10 cellular contexts compared by ENCODE assay signal in genomic region chr16:69395859-69396186, GRCh38. TPM values are rescaled to one million over a fixed set of nuclear protein-coding genes. Genes with fewer than 3 reads are reported as not detected.
DNase-seq lines count a peak whose midpoint lies in the region; ATAC-seq, FAIRE-seq and TF ChIP-seq lines count a peak whose summit lies in the region.
"Had no signal": no experiment of that assay in that cellular context is flagged by ENCODE, and none has a peak within 500 bp of the region (broad histone marks: within the 10 kb centered on the region; RNA-seq: fewer than 3 reads in every experiment).

No MANE protein-coding gene starts in this region.

- no peaks in the 10 kb centered on the region for H3K9me2 ChIP-seq in SU-DHL-6 (replicated peaks; ENCODE audit: insufficient read depth, low read length)

- H3K27ac ChIP-seq in DND-41 (ENCODE audit: low read length) (no peak overlapping the region), SU-DHL-6 (ENCODE audit: low read depth, low read length) (no peak overlapping the region), layer of hippocampus (ENCODE audit: low read depth, low read length) (peak overlapping the region; percentile 59), smooth muscle cell (ENCODE audit: low read depth) (peak overlapping the region; percentile 94)
- H3K27ac ChIP-seq: RWPE1 had no signal

- H3K27me3 ChIP-seq in DND-41 (ENCODE audit: insufficient read depth, low read length, poor library complexity) (no peaks in the 10 kb centered on the region), SU-DHL-6 (ENCODE audit: low read length) (no peaks in the 10 kb centered on the region), layer of hippocampus (ENCODE audit: control insufficient read depth, insufficient read depth, low read length) (no peaks in the 10 kb centered on the region), smooth muscle cell (ENCODE audit: low read depth) (no peaks in the 10 kb centered on the region)

- H2AFZ ChIP-seq in DND-41 (ENCODE audit: low read depth, low read length): peak overlapping the region; percentile 46; the same call in 1 of the 2 replicates
- peak overlapping the region; percentile 92 for H2AFZ ChIP-seq in SU-DHL-6 (ENCODE audit: low read depth, low read length, severe bottlenecking)
- H2AFZ ChIP-seq in smooth muscle cell (ENCODE audit: low read depth): peak overlapping the region; percentile 53

- no peak overlapping the region for H3K4me3 ChIP-seq in DND-41 (ENCODE audit: low read depth in 1 of 2, low read length in 2 of 2)
- no peak overlapping the region for H3K4me3 ChIP-seq in SU-DHL-6 (ENCODE audit: insufficient read depth, low read length, poor library complexity, severe bottlenecking)
- H3K4me3 ChIP-seq in smooth muscle cell: no peak overlapping the region

- H3K79me2 ChIP-seq in DND-41 (ENCODE audit: insufficient read depth, low read length): no peaks in the 10 kb centered on the region
- H3K79me2 ChIP-seq in SU-DHL-6 (ENCODE audit: insufficient read depth, low read length): no peaks in the 10 kb centered on the region
- no peaks in the 10 kb centered on the region for H3K79me2 ChIP-seq in smooth muscle cell (ENCODE audit: low read depth)

- FAIRE-seq in GM19239 (lab: Jason Lieb, UNC): no peak

- DNase-seq in DND-41 (no peak), smooth muscle cell (lab: John Stamatoyannopoulos, UW; ENCODE audit: unreplicated experiment) (no peak), GM19239 (ENCODE audit: insufficient read length, low spot score) (no peak), GM20000 (ENCODE audit: low spot score) (no peak), NCI-H1930 (lab: John Stamatoyannopoulos, UW) (no peak)
- DNase-seq: NCI-H2081 treated with DMSO at 0.1 percent for 48 hours had no signal

- ATAC-seq in DND-41 (ENCODE audit: insufficient read depth, low read depth) (peak; percentile 18; the same call in 1 of the 3 replicates), GM18517 (IDR thresholded peaks at IDR 0.05; ENCODE audit: unreplicated experiment) (no peak)

- TF ChIP-seq CTCF in DND-41 (IDR thresholded peaks at IDR 0.05; ENCODE audit: borderline replicate concordance, extremely low read depth, low read length, poor library complexity, severe bottlenecking): no peak
- TF ChIP-seq CTCF in SU-DHL-6 (IDR thresholded peaks at IDR 0.05; ENCODE audit: insufficient read depth, low read length, poor library complexity, severe bottlenecking): no peak
- TF ChIP-seq CTCF in smooth muscle cell (IDR thresholded peaks at IDR 0.05; ENCODE audit: borderline replicate concordance, insufficient read depth, poor library complexity, severe bottlenecking): no peak
- TF ChIP-seq CTCF in GM20000 (IDR thresholded peaks at IDR 0.05; ENCODE audit: extremely low read depth, missing control alignments): no peak

- H3K9me3 ChIP-seq in DND-41 (ENCODE audit: insufficient read depth, low read length, severe bottlenecking): no peaks in the 10 kb centered on the region
- no peaks in the 10 kb centered on the region for H3K9me3 ChIP-seq in SU-DHL-6 (ENCODE audit: insufficient read depth, low read length)
- H3K9me3 ChIP-seq in smooth muscle cell (replicated peaks; ENCODE audit: low read depth): no peaks in the 10 kb centered on the region

- no peaks in the 10 kb centered on the region for H3K36me3 ChIP-seq in DND-41 (ENCODE audit: insufficient read depth, low read length)
- H3K36me3 ChIP-seq in SU-DHL-6 (ENCODE audit: low read length): no peaks in the 10 kb centered on the region
- H3K36me3 ChIP-seq in smooth muscle cell (ENCODE audit: low read depth): no peaks in the 10 kb centered on the region

- H4K20me1 ChIP-seq in DND-41 (ENCODE audit: insufficient read depth, low read length): no peaks in the 10 kb centered on the region
- no peaks in the 10 kb centered on the region for H4K20me1 ChIP-seq in SU-DHL-6 (ENCODE audit: low read depth, low read length)
- H4K20me1 ChIP-seq in smooth muscle cell (ENCODE audit: low read depth): no peaks in the 10 kb centered on the region

- H3K4me1 ChIP-seq in DND-41 (ENCODE audit: insufficient read depth, low read length) (peaks cover 10% of the 10 kb centered on the region), smooth muscle cell (ENCODE audit: low read depth) (peaks cover 8% of the 10 kb centered on the region)

- H3F3A ChIP-seq in SU-DHL-6 (ENCODE audit: insufficient read depth): no peaks in the 10 kb centered on the region
- peaks cover 13% of the 10 kb centered on the region for H3F3A ChIP-seq in smooth muscle cell (ENCODE audit: low read depth)

- H3K9ac ChIP-seq in DND-41 (ENCODE audit: low read depth, low read length) (no peak overlapping the region), SU-DHL-6 (ENCODE audit: low read length) (no peak overlapping the region), smooth muscle cell (ENCODE audit: low read depth) (no peak overlapping the region)

- H3K4me2 ChIP-seq in DND-41 (ENCODE audit: insufficient read depth, low read length) (no peak overlapping the region), SU-DHL-6 (ENCODE audit: low read depth, low read length, poor library complexity, severe bottlenecking) (no peak overlapping the region), smooth muscle cell (peak overlapping the region; percentile 74)

RNA-seq across cellular contexts. Expression of gene TERF2, which starts 10.0 kb away (rescaled TPM):
- 13.5 and 17.8 TPM in 2 replicates for total RNA-seq in smooth muscle cell
- 23.7 and 24.0 TPM in 2 replicates for polyA plus RNA-seq in smooth muscle cell

RNA-seq across cellular contexts. Expression of gene CYB5B, which starts 28.6 kb away (rescaled TPM):
- total RNA-seq in smooth muscle cell: 47.4 and 64.0 TPM in 2 replicates
- polyA plus RNA-seq in smooth muscle cell: 94.0 and 99.8 TPM in 2 replicates

RNA-seq across cellular contexts. Expression of gene TMED6, which starts 44.2 kb away (rescaled TPM):
- 0.27 TPM in 1 of 2 replicates, not detected in the other for total RNA-seq in smooth muscle cell
- 0.23 and 1.3 TPM in 2 replicates for polyA plus RNA-seq in smooth muscle cell

RNA-seq across cellular contexts. Expression of gene NIP7, which starts 56.3 kb away (rescaled TPM):
- total RNA-seq in smooth muscle cell: 13.3 and 17.0 TPM in 2 replicates
- polyA plus RNA-seq in smooth muscle cell: 20.0 and 20.3 TPM in 2 replicates

RNA-seq across cellular contexts. Expression of gene COG8, which starts 56.5 kb away (rescaled TPM):
- total RNA-seq in smooth muscle cell: 33.5 and 35.6 TPM in 2 replicates
- 26.6 and 37.2 TPM in 2 replicates for polyA plus RNA-seq in smooth muscle cell

Comparison
In these comparisons a context has a peak if more than half of its experiments do, and no peak if none do; other contexts are left out.
1. H3K27ac ChIP-seq: peak in layer of hippocampus (single experiment) and smooth muscle cell (single experiment); none in DND-41 (single experiment) and SU-DHL-6 (single experiment).
2. Peak in every context shown above with its lines, with median percentiles within 50 percentile points of each other: H2AFZ ChIP-seq.